ENCODE assay signal across 25 cellular contexts in genomic region chr20:13264902-13265301, GRCh38. TPM values are rescaled to one million over a fixed set of nuclear protein-coding genes. Genes with fewer than 3 reads are reported as not detected.
DNase-seq lines count a peak whose midpoint lies in the region; ATAC-seq and TF ChIP-seq lines count a peak whose summit lies in the region.
"Had no signal": no experiment of that assay in that cellular context is flagged by ENCODE, and none has a peak within 500 bp of the region (broad histone marks: within the 10 kb centered on the region; RNA-seq: fewer than 3 reads in every experiment).

No MANE protein-coding gene starts in this region.

- no peaks in the 10 kb centered on the region for H3K4me1 ChIP-seq in GM23338 (ENCODE audit: insufficient read depth)
- H3K4me1 ChIP-seq: HAP-1 had no signal

- no peak for TF ChIP-seq CTCF in GM23338 (conservative IDR thresholded peaks at IDR 0.05; ENCODE audit: low read depth in 2 of 2)

- H3F3A ChIP-seq in GM23338 (replicated peaks; ENCODE audit: low read depth): no peaks in the 10 kb centered on the region

- H3K27ac ChIP-seq in GM23338 (ENCODE audit: low read depth): no peak overlapping the region
- H3K27ac ChIP-seq: RWPE1 had no signal

- H2AFZ ChIP-seq in GM23338: no peak overlapping the region

- H3K27me3 ChIP-seq in GM23338 (ENCODE audit: insufficient read depth): no peaks in the 10 kb centered on the region

- DNase-seq in GM23338 (ENCODE audit: low spot score): no peak
- DNase-seq in NCI-H1930 (lab: John Stamatoyannopoulos, UW): no peak
- DNase-seq: C1 segment of cervical spinal cord; CD4-positive, alpha-beta memory T cell; COR-L47; DMS53; GOT3; MG63; NCI-H1105 treated with DMSO at 0.1 percent for 48 hours; NCI-H2029 treated with DMSO at 0.1 percent for 48 hours; NCI-H446 treated with DMSO at 0.1 percent for 48 hours; NCI-H526; SHP77; T-cell had no signal

- no peak overlapping the region for H3K4me2 ChIP-seq in GM23338

- H3K4me3 ChIP-seq in GM23338: no peak overlapping the region
- H3K4me3 ChIP-seq: HAP-1, K562, MG63 had no signal

- H3K9me3 Mint-ChIP-seq in GM23338: no peaks in the 10 kb centered on the region
- H3K9me3 Mint-ChIP-seq: T-cell had no signal

- H3K36me3 Mint-ChIP-seq in GM23338 (ENCODE audit: low read depth): no peaks in the 10 kb centered on the region
- H3K36me3 Mint-ChIP-seq: T-cell had no signal

- H3K27me3 Mint-ChIP-seq in GM23338 (ENCODE audit: insufficient read depth, low read depth, poor library complexity): no peaks in the 10 kb centered on the region
- H3K27me3 Mint-ChIP-seq: CD4-positive, alpha-beta memory T cell; T-cell had no signal

- no peaks in the 10 kb centered on the region; the same call in 1 of the 2 replicates for H4K20me1 ChIP-seq in GM23338 (replicated peaks; ENCODE audit: insufficient read depth)

- H3K4me3 Mint-ChIP-seq in GM23338: no peak overlapping the region
- H3K4me3 Mint-ChIP-seq: CD4-positive, alpha-beta memory T cell; T-cell had no signal

- H3K27ac Mint-ChIP-seq in GM23338: no peak overlapping the region
- H3K27ac Mint-ChIP-seq: T-cell had no signal

- H3K9me2 ChIP-seq in GM23338 (ENCODE audit: insufficient read depth): peaks cover 6% of the 10 kb centered on the region; the same call in 1 of the 2 replicates

- ATAC-seq in GM18511 (IDR thresholded peaks at IDR 0.05; ENCODE audit: unreplicated experiment) (peak; percentile 42), GM19438 (IDR thresholded peaks at IDR 0.05; ENCODE audit: low read depth, unreplicated experiment) (peak; percentile 50), HG03354 (IDR thresholded peaks at IDR 0.05; ENCODE audit: poor library complexity, severe bottlenecking, unreplicated experiment) (peak; percentile 42), GM19397 (IDR thresholded peaks at IDR 0.05; ENCODE audit: unreplicated experiment) (no peak), GM19452 (IDR thresholded peaks at IDR 0.05; ENCODE audit: unreplicated experiment) (no peak), GM23338 (no peak)
- ATAC-seq: HepG2, K562, Panc1, T-cell had no signal

- H3K4me1 Mint-ChIP-seq in GM23338: no peaks in the 10 kb centered on the region

- no peaks in the 10 kb centered on the region for H3K79me2 ChIP-seq in GM23338 (replicated peaks; ENCODE audit: insufficient read depth)

- H3K36me3 ChIP-seq in GM23338 (ENCODE audit: insufficient read depth): no peaks in the 10 kb centered on the region
- H3K36me3 ChIP-seq: HAP-1, MG63 had no signal

TF ChIP-seq in GM23338, 12 proteins besides CTCF, POLR2A, EP300 and RAD21:
- no peak for TF ChIP-seq ZNF114 (CRISPR knock-in tag; IDR thresholded peaks at IDR 0.05)

RNA-seq across cellular contexts. Expression of gene ISM1, which starts 43.8 kb away (rescaled TPM):
- total RNA-seq in GM23338 (2014; rRNA removed; shearing (Covaris generic)): 0.39 and 0.63 TPM in 2 replicates
- 0.15 and 0.73 TPM in 2 replicates for polyA plus RNA-seq in GM23338 (2016; fragmentation: Nextera tagmentation; extraction: Ambion mirVana)
- total RNA-seq: K562, OCI-LY7 had no signal
- polyA plus RNA-seq: K562 had no signal

Comparison
In these comparisons a context has a peak if more than half of its experiments do, and no peak if none do; other contexts are left out.
1. ATAC-seq: peak in GM18511 (single experiment), GM19438 (single experiment) and HG03354 (single experiment); none in GM19397 (single experiment), GM19452 (single experiment) and GM23338 (single experiment).